Comparison of ENCODE assay signal across 21 cellular contexts in the genomic region with DNA sequence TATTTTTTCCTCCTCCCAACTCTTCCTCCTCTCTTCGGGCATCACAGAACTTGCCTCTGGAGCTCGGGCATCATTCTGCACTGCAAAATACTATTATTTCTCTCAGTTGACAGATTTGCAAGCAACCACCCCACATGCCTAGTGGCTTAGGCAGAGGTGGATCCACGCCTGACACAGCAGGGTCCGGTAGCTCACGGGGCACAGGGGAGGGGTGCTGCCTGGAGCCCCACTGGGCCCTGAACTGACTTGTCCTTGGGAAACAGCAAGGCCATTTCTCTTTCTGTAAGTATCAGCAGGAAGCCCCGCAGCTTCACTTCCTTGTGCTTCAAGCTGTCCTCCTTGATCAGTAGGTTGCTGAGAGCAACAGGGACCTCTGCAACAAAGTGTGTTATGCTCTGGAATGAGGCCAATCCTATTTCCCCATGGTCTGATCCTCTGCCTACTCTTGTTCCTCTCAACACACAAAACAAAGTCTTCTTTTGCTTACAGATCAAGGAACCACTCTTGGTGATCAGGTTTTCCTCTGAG.
A peak's percentile ranks its signal among the peaks of the same experiment; 100 is the strongest.
DNase-seq lines count a peak whose midpoint lies in the region; ATAC-seq and TF ChIP-seq lines count a peak whose summit lies in the region.
"Had no signal": no experiment of that assay in that cellular context is flagged by ENCODE, and none has a peak within 500 bp of the region (broad histone marks: within the 10 kb centered on the region; RNA-seq: fewer than 3 reads in every experiment).

No MANE protein-coding gene starts in this region.

- no peak overlapping the region for H3K14ac ChIP-seq in neuronal stem cell (ENCODE audit: low read length)

- H3K27ac ChIP-seq in Panc1 (ENCODE audit: low read length) (no peak overlapping the region), neuronal stem cell (replicated peaks; ENCODE audit: low read length) (no peak overlapping the region), uterus (no peak overlapping the region)
- H3K27ac ChIP-seq: HL-60, SJSA1 had no signal

- in situ Hi-C loops in Panc1 (cut with HindIII; ENCODE audit: low pct_unique_long_range_greater_than_20kb, low sequenced_read_pairs): no loop called here

- WGBS in neuronal stem cell (ENCODE audit: extremely low coverage in 2 of 2, insufficient read length in 2 of 2, insufficient replicate concordance in 1 of 2), 2 donors: no CpG with 5 or more reads among the region's 6 CpGs

- peak overlapping the region; percentile 41 for H2BK120ac ChIP-seq in neuronal stem cell (ENCODE audit: low read depth, low read length)

- no peak overlapping the region for H2BK12ac ChIP-seq in neuronal stem cell (ENCODE audit: low read length)

- H2BK5ac ChIP-seq in neuronal stem cell (ENCODE audit: low read length): no peak overlapping the region

- H4K91ac ChIP-seq in neuronal stem cell (ENCODE audit: low read depth, low read length, poor library complexity): no peak overlapping the region

- no peak overlapping the region for H2AK5ac ChIP-seq in neuronal stem cell (ENCODE audit: low read depth, low read length)

- POLR2A ChIA-PET in Panc1 (lab: Charles Lee): no interaction called here

- no peak for TF ChIP-seq CTCF in Panc1 (IDR thresholded peaks at IDR 0.05)
- TF ChIP-seq CTCF in uterus (IDR thresholded peaks at IDR 0.05): no peak

- intact Hi-C loops in Panc1 (cut with micrococcal nuclease; ENCODE audit: unreplicated experiment) (no loop called here), uterus (cut with DNase I; ENCODE audit: low total_unique reads) (no loop called here)

- no peak overlapping the region for H3K4me2 ChIP-seq in neuronal stem cell (ENCODE audit: insufficient read depth, low read length, poor library complexity, severe bottlenecking)

- CTCF ChIA-PET in Panc1 (lab: Charles Lee): no interaction called here

- H3K4me1 ChIP-seq in Panc1 (ENCODE audit: control insufficient read depth, insufficient read depth, low read length): no peaks in the 10 kb centered on the region
- H3K4me1 ChIP-seq in neuronal stem cell (ENCODE audit: control insufficient read depth in 2 of 2, insufficient read depth in 1 of 2, low read depth in 1 of 2, low read length in 2 of 2): peaks cover 6 to 11% of the 10 kb centered on the region in 2 donors
- no peaks in the 10 kb centered on the region for H3K4me1 ChIP-seq in uterus
- H3K4me1 ChIP-seq: SJSA1 had no signal

- peak overlapping the region; percentile 41 for H2AFZ ChIP-seq in neuronal stem cell (ENCODE audit: low read length)

- no peak overlapping the region for H3K23ac ChIP-seq in neuronal stem cell (ENCODE audit: low read depth, low read length, poor library complexity)

- no peak overlapping the region for H4K8ac ChIP-seq in neuronal stem cell (ENCODE audit: low read depth, low read length)

- no peaks in the 10 kb centered on the region for H3K79me1 ChIP-seq in neuronal stem cell (ENCODE audit: low read depth, low read length)

- no peak for TF ChIP-seq POLR2A in uterus (IDR thresholded peaks at IDR 0.05)

- H3K9ac ChIP-seq in neuronal stem cell (ENCODE audit: low read depth, low read length, poor library complexity): no peak overlapping the region

- BruUV-seq in Panc1 (replicated peaks; lab: Mats Ljungman, UMichigan): no TSS peak

- H3K4me3 ChIP-seq in Panc1 (ENCODE audit: low read depth in 2 of 2, low read length in 2 of 2): no peak overlapping the region
- H3K4me3 ChIP-seq in neuronal stem cell (ENCODE audit: low read length in 2 of 2): no peak overlapping the region
- no peak overlapping the region for H3K4me3 ChIP-seq in uterus
- H3K4me3 ChIP-seq: SJSA1 had no signal

- DNase-seq in Panc1 (ENCODE audit: low read depth, low spot score) (no peak), brain pericyte (ENCODE audit: low read depth, low spot score) (peak; percentile 34), neuronal stem cell (ENCODE audit: low spot score) (no peak), uterus (no peak), OCI-M2 (lab: John Stamatoyannopoulos, UW; ENCODE audit: unreplicated experiment) (no peak)
- DNase-seq: Caco-2; CD4-positive, alpha-beta memory T cell; DMS 273 treated with DMSO at 0.1 percent for 48 hours; DMS79 treated with DMSO at 0.1 percent for 48 hours; H7; HFFc6; KBM-7; NCI-H1092; NCI-H1436; NCI-H187 treated with DMSO at 0.1 percent for 48 hours had no signal

- H3K27me3 ChIP-seq in Panc1 (ENCODE audit: control insufficient read depth, insufficient read depth, low read length): no peaks in the 10 kb centered on the region; the same call in 1 of the 2 replicates
- peaks cover 0 to 18% (median 0%) of the 10 kb centered on the region in 3 experiments for H3K27me3 ChIP-seq in neuronal stem cell (ENCODE audit: control insufficient read depth in 3 of 3, insufficient read depth in 3 of 3, low read depth in 1 of 3, low read length in 3 of 3)
- H3K27me3 ChIP-seq in uterus: no peaks in the 10 kb centered on the region

- H3K4ac ChIP-seq in neuronal stem cell (ENCODE audit: low read length): no peak overlapping the region

- no peaks in the 10 kb centered on the region for H3K9me3 ChIP-seq in Panc1 (ENCODE audit: control insufficient read depth, insufficient read depth, low read depth, low read length)
- H3K9me3 ChIP-seq in neuronal stem cell (replicated peaks in 1 of 2; ENCODE audit: control insufficient read depth in 2 of 2, insufficient read depth in 1 of 2, low read depth in 1 of 2, low read length in 2 of 2): no peaks in the 10 kb centered on the region
- H3K9me3 ChIP-seq in uterus: no peaks in the 10 kb centered on the region
- H3K9me3 ChIP-seq: Caco-2, SJSA1 had no signal

- no peak overlapping the region for H3K18ac ChIP-seq in neuronal stem cell (ENCODE audit: low read length)

- H3K36me3 ChIP-seq in Panc1 (ENCODE audit: control insufficient read depth, insufficient read depth, low read length) (no peaks in the 10 kb centered on the region), neuronal stem cell (replicated peaks in 1 of 2; ENCODE audit: control insufficient read depth in 2 of 2, insufficient read depth in 2 of 2, low read length in 2 of 2) (no peaks in the 10 kb centered on the region), uterus (no peaks in the 10 kb centered on the region)
- H3K36me3 ChIP-seq: SJSA1 had no signal

- H2BK15ac ChIP-seq in neuronal stem cell (ENCODE audit: low read length): no peak overlapping the region

- ATAC-seq in GM19463 (IDR thresholded peaks at IDR 0.05; ENCODE audit: unreplicated experiment): peak; percentile 12
- ATAC-seq in Panc1: 0 out of 2 replicates have a peak, but pooled peaks have one; percentile 44
- ATAC-seq in GM19467 (IDR thresholded peaks at IDR 0.05; ENCODE audit: unreplicated experiment): no peak
- ATAC-seq in GM21737 (IDR thresholded peaks at IDR 0.05; ENCODE audit: unreplicated experiment): no peak
- ATAC-seq: Right ventricle myocardium inferior had no signal

Comparison
In these comparisons a context has a peak if more than half of its experiments do, and no peak if none do; other contexts are left out.
1. ATAC-seq: peak in GM19463 (single experiment) and Panc1 (single experiment); none in GM19467 (single experiment) and GM21737 (single experiment).